Comparison of ENCODE assay signal across 8 cellular contexts in the genomic region with DNA sequence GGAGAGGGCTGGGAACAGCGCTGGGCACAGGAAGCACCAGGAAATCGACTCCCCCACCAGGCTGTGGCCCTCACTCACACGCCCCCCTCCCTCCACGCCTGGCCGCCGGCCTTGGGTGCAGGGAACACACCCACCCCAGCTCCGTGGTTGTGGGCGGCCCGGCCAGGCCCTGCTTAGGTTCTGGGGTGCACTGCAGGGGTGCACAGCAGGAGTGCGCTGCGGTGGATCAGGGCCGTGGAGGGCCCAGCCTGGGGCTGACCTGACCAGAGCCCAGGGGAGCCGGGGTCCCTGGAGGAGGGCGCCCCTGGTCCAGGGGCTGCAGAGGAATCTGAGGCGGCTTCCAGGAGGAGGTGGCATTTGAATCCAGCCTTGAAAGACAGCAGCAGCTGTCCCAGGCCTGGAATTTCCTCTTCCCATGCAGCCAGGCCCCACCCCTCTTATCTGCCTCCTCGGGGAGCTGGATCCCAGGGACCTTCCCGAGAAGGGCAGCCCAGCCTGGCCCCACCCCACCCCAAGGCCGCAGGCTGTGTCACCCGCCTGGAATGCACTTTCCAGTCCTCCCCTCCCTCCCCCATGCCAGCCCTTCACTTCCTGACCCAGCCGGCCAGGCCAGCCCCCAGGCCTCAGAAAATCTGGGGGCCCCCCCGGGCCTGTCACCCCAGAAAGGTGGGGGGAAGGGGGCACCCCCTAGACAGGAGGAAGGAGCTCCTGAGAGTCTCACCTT. TPM values are rescaled to one million over a fixed set of nuclear protein-coding genes. Genes with fewer than 3 reads are reported as not detected.
A peak's percentile ranks its signal among the peaks of the same experiment; 100 is the strongest.
DNase-seq lines count a peak whose midpoint lies in the region; ATAC-seq and TF ChIP-seq lines count a peak whose summit lies in the region.

No MANE protein-coding gene starts in this region.

- peaks cover 0 to 3% (median 0%) of the 10 kb centered on the region in 5 donors for H3K27me3 Mint-ChIP-seq in naive thymus-derived CD8-positive, alpha-beta T cell

- H3K4me1 Mint-ChIP-seq in naive thymus-derived CD8-positive, alpha-beta T cell = peaks cover 0 to 6% (median 1%) of the 10 kb centered on the region in 4 donors

- ATAC-seq in esophagus mucosa (peak; percentile 59), mucosa of descending colon (peak; percentile 86), HG02623 (IDR thresholded peaks at IDR 0.05; ENCODE audit: unreplicated experiment) (no peak)
- ATAC-seq in naive thymus-derived CD8-positive, alpha-beta T cell = no peak

- H3K9ac ChIP-seq in NT2/D1 (ENCODE audit: insufficient read length, low read depth) = peak overlapping the region; percentile 83

- intact Hi-C loops in mucosa of descending colon (cut with DNase I, micrococcal nuclease) = no loop called here

- H3K9me3 Mint-ChIP-seq in naive thymus-derived CD8-positive, alpha-beta T cell = peaks cover 0 to 1% (median 0%) of the 10 kb centered on the region in 9 donors

- peaks cover 34% of the 10 kb centered on the region for H3K4me1 ChIP-seq in NT2/D1 (ENCODE audit: insufficient read depth, insufficient read length)
- peaks cover 21% of the 10 kb centered on the region for H3K4me1 ChIP-seq in mucosa of descending colon (ENCODE audit: low read depth)

- DNase-seq in BJ (ENCODE audit: low read depth) (peak; percentile 79), NT2/D1 (ENCODE audit: low read depth, low spot score) (no peak), mucosa of descending colon (peak; percentile 92 to 95 (median 93)), NCI-H2227 treated with DMSO at 0.1 percent for 48 hours (lab: John Stamatoyannopoulos, UW) (no peak)
- DNase-seq in naive thymus-derived CD8-positive, alpha-beta T cell = no peak
- DNase-seq in activated CD4-positive, alpha-beta T cell treated with anti-CD3 and anti-CD28 coated beads for 48 hours = no peak

- H3K27me3 ChIP-seq in BJ (ENCODE audit: control insufficient read depth, insufficient read depth, low read length) (peaks cover 2% of the 10 kb centered on the region; the same call in 1 of the 2 replicates), NT2/D1 (ENCODE audit: insufficient read depth, insufficient read length) (no peaks in the 10 kb centered on the region)

- H3K4me3 Mint-ChIP-seq in naive thymus-derived CD8-positive, alpha-beta T cell = no peak overlapping the region

- H3K4me3 ChIP-seq in BJ (ENCODE audit: low read depth, low read length) (no peak overlapping the region), NT2/D1 (ENCODE audit: insufficient read length, low read depth) (no peak overlapping the region), mucosa of descending colon (no peak overlapping the region)

- H3K9me3 ChIP-seq in NT2/D1 (ENCODE audit: insufficient read depth, low read length) (no peaks in the 10 kb centered on the region), mucosa of descending colon (no peaks in the 10 kb centered on the region)

- peaks cover 0 to 3% (median 0%) of the 10 kb centered on the region in 3 donors for H3K36me3 Mint-ChIP-seq in naive thymus-derived CD8-positive, alpha-beta T cell

- CTCF ChIA-PET in BJ (lab: Yijun Ruan, JAX) = interaction anchor here (1.4 kb wide), 1 partner anchor 205 kb away, joined by 3 read pairs; no protein-coding TSS in a partner anchor

- TF ChIP-seq CTCF in BJ (IDR thresholded peaks at IDR 0.05; ENCODE audit: insufficient read depth, low read depth, low read length) = no peak
- no peak for TF ChIP-seq CTCF in mucosa of descending colon (IDR thresholded peaks at IDR 0.05)

- POLR2A ChIA-PET in BJ (lab: Charles Lee) = interaction anchor here (0.6 to 0.7 kb wide), 2 partner anchors 18 to 20 kb away, joined by 3 to 4 read pairs; no protein-coding TSS in a partner anchor
- POLR2A ChIA-PET in naive thymus-derived CD8-positive, alpha-beta T cell (lab: Charles Lee) = no interaction called here

- H3K27ac Mint-ChIP-seq in naive thymus-derived CD8-positive, alpha-beta T cell = no peak overlapping the region

- H3K36me3 ChIP-seq in BJ (ENCODE audit: control insufficient read depth, insufficient read depth, low read length) (no peaks in the 10 kb centered on the region), NT2/D1 (ENCODE audit: insufficient read depth, insufficient read length, low read length) (no peaks in the 10 kb centered on the region), mucosa of descending colon (ENCODE audit: low read depth) (no peaks in the 10 kb centered on the region)

RNA-seq across cellular contexts. Expression of a gene that starts 18.4 kb away (rescaled TPM):
- 10.0 and 17.4 TPM in 2 replicates for polyA plus RNA-seq in BJ (2011; rRNA removed)
- 55.6 and 66.4 TPM in 2 replicates for polyA minus RNA-seq in BJ (2011; rRNA and poly(A)+ RNA removed)
- 4.1 TPM for total RNA-seq in esophagus mucosa
- total RNA-seq in mucosa of descending colon = 10 to 100 TPM; 52.7 to 63.0 (median 57.5) TPM
- total RNA-seq in naive thymus-derived CD8-positive, alpha-beta T cell = under 1 TPM; 0.21 to 0.30 TPM
- polyA plus RNA-seq in naive thymus-derived CD8-positive, alpha-beta T cell = not detected

Comparison
In these comparisons a context has a peak if more than half of its experiments do, and no peak if none do; other contexts are left out.
1. DNase-seq: peak in BJ (single experiment) and mucosa of descending colon (3 of 3); none in NT2/D1 (single experiment), naive thymus-derived CD8-positive, alpha-beta T cell (0 of 10), activated CD4-positive, alpha-beta T cell treated with anti-CD3 and anti-CD28 coated beads for 48 hours (single experiment) and NCI-H2227 treated with DMSO at 0.1 percent for 48 hours (single experiment).
2. ATAC-seq: peak in esophagus mucosa (single experiment) and mucosa of descending colon (single experiment); none in HG02623 (single experiment) and naive thymus-derived CD8-positive, alpha-beta T cell (0 of 2).
3. RNA of a gene that starts 18.4 kb away (total RNA-seq): 52.7 to 63.0 TPM in mucosa of descending colon; 4.1 TPM in esophagus mucosa (single experiment) and 0.21 to 0.30 TPM in naive thymus-derived CD8-positive, alpha-beta T cell; every median in the first group is over 10 times any median in the second.